10 cellular contexts compared by ENCODE assay signal in the genomic region with DNA sequence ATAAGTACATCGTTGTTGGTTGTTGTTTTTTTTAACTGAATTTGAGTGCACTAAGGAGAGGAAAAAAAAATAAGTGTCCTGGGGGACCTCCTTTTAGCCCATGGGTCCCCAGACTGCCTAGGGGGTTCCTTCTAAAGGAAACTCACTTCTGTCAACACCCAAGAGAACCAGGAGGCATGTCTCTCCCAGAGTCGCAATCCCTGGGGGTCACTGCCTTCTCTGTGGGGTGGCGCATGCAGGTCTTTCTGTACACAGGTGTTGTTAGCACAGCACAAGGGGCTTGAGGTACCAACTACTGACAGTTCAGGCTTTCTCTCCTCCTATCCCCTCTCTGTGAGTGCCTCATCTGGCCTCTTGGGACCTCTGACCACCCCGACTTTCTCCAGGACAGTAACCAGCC.
"Had no signal": no experiment of that assay in that cellular context is flagged by ENCODE, and none has a peak within 500 bp of the region (broad histone marks: within the 10 kb centered on the region; RNA-seq: fewer than 3 reads in every experiment).

No MANE protein-coding gene starts in this region.

- H3K4me1 ChIP-seq: ascending aorta, psoas muscle had no signal

- ATAC-seq: activated naive CD8-positive, alpha-beta T cell treated with anti-CD3 and anti-CD28 coated beads, Interleukin-2, amount 50 U/mL, for 24 hours had no signal

- H3K36me3 ChIP-seq: ascending aorta had no signal

- H3K4me3 ChIP-seq: ascending aorta, hepatocyte, psoas muscle had no signal

- H3K27me3 ChIP-seq: ascending aorta, hepatocyte had no signal

- H3K9me3 ChIP-seq: ascending aorta, psoas muscle had no signal

- H3K27ac ChIP-seq: hepatocyte, psoas muscle had no signal

- DNase-seq: activated CD4-positive, alpha-beta T cell treated with anti-CD3 and anti-CD28 coated beads, Interleukin-2, amount 10 ng/mL, durations not matched to agents 7 days and 5 days; activated CD8-positive, alpha-beta memory T cell treated with anti-CD3 and anti-CD28 coated beads for 24 hours; activated naive CD4-positive, alpha-beta T cell; activated naive CD8-positive, alpha-beta T cell treated with anti-CD3 and anti-CD28 coated beads, Interleukin-2, amount 50 U/mL, for 24 hours; islet precursor cell; psoas muscle; stimulated activated CD4-positive, alpha-beta T cell treated with anti-CD3 and anti-CD28 coated beads, Interleukin-2, amount 100 ng/mL, for 48 hours; stimulated activated naive CD4-positive, alpha-beta T cell had no signal
